ENCODE assay signal across 1 cellular context in genomic region chr11:95156133-95156731, GRCh38.
TF ChIP-seq lines count a peak whose summit lies in the region.

No MANE protein-coding gene starts in this region.

TF ChIP-seq in GM23338, 12 proteins besides CTCF, POLR2A, EP300 and RAD21 (continued from another document):
- TF ChIP-seq ZNF462 (CRISPR knock-in tag; IDR thresholded peaks at IDR 0.05) = no peak
- no peak for TF ChIP-seq EZH2phosphoT487 (IDR thresholded peaks at IDR 0.05; ENCODE audit: unreplicated experiment)
- TF ChIP-seq ZNF114 (CRISPR knock-in tag; IDR thresholded peaks at IDR 0.05) = no peak
- no peak for TF ChIP-seq ZNF331 (CRISPR knock-in tag; IDR thresholded peaks at IDR 0.05; ENCODE audit: low read depth)
- TF ChIP-seq NANOG (IDR thresholded peaks at IDR 0.05; ENCODE audit: borderline replicate concordance) = no peak
